9 cellular contexts compared by ENCODE assay signal in genomic region chr5:181160755-181161533, GRCh38. TPM values are rescaled to one million over a fixed set of nuclear protein-coding genes. Genes with fewer than 3 reads are reported as not detected.
DNase-seq lines count a peak whose midpoint lies in the region; ATAC-seq and TF ChIP-seq lines count a peak whose summit lies in the region.
"Not testable (repeated sequence)": the region's sequence is repeated elsewhere in the genome, so short reads cannot be mapped to it uniquely, and the experiment has no call there.
"Had no signal": no experiment of that assay in that cellular context is flagged by ENCODE, and none has a peak within 500 bp of the region (broad histone marks: within the 10 kb centered on the region; RNA-seq: fewer than 3 reads in every experiment).

No MANE protein-coding gene starts in this region.

- not testable (repeated sequence) for BruUV-seq in Calu3 (replicated peaks; lab: Mats Ljungman, UMichigan)

- H3K4me3 ChIP-seq in astrocyte of the cerebellum (ENCODE audit: low read depth, low read length) (peak overlapping the region; percentile 15), foreskin fibroblast (ENCODE audit: low read depth in 1 of 2, low read length in 2 of 2) (peak overlapping the region; percentile 39 to 51)

- peak; percentile 28 for ATAC-seq in activated CD4-positive, alpha-beta T cell treated with anti-CD3 and anti-CD28 coated beads for 36 hours

- not testable (repeated sequence) for H3K9me3 Mint-ChIP-seq in Calu3 (ENCODE audit: low read depth, unreplicated experiment); activated CD4-positive, alpha-beta T cell treated with anti-CD3 and anti-CD28 coated beads for 36 hours (ENCODE audit: low read depth); nephron progenitor cell

- H3K27ac Mint-ChIP-seq in Calu3 (ENCODE audit: unreplicated experiment); nephron progenitor cell: not testable (repeated sequence)
- H3K27ac Mint-ChIP-seq in activated CD4-positive, alpha-beta T cell treated with anti-CD3 and anti-CD28 coated beads for 36 hours: peak overlapping the region; percentile 93

- not testable (repeated sequence) for DNase-seq in Calu3; astrocyte of the cerebellum (ENCODE audit: low read depth)
- peak; percentile 73 for DNase-seq in HPDE6-E6E7 (ENCODE audit: extremely low spot score)
- peak; percentile 47 for DNase-seq in NCI-H774 (lab: John Stamatoyannopoulos, UW)
- DNase-seq in activated CD4-positive, alpha-beta T cell treated with anti-CD3 and anti-CD28 coated beads for 36 hours: peak; percentile 72
- peak; percentile 58 to 88 for DNase-seq in foreskin fibroblast
- peak; percentile 50 for DNase-seq in nephron progenitor cell
- peak in 42 of 49 donors; percentile 12 to 91 (median 56) for DNase-seq in substantia nigra (lab: John Stamatoyannopoulos, UW)

- H3K4me1 Mint-ChIP-seq in Calu3 (ENCODE audit: low read depth, unreplicated experiment) (peaks cover 12% of the 10 kb centered on the region), nephron progenitor cell (peaks cover 16% of the 10 kb centered on the region)
- peaks cover 51% of the 10 kb centered on the region for H3K4me1 Mint-ChIP-seq in activated CD4-positive, alpha-beta T cell treated with anti-CD3 and anti-CD28 coated beads for 36 hours

- in situ Hi-C loops in astrocyte of the cerebellum (cut with HindIII; ENCODE audit: low sequenced_read_pairs): not testable (repeated sequence)

- H3K27ac ChIP-seq in substantia nigra (ENCODE audit: low read depth, low read length, poor library complexity, severe bottlenecking): not testable (repeated sequence)

- H3K36me3 Mint-ChIP-seq in Calu3 (ENCODE audit: insufficient read depth, unreplicated experiment); activated CD4-positive, alpha-beta T cell treated with anti-CD3 and anti-CD28 coated beads for 36 hours (ENCODE audit: low read depth); nephron progenitor cell (ENCODE audit: low read depth): not testable (repeated sequence)

- not testable (repeated sequence) for TF ChIP-seq CTCF in Calu3 (IDR thresholded peaks at IDR 0.05; ENCODE audit: unreplicated experiment); astrocyte of the cerebellum (IDR thresholded peaks at IDR 0.05; ENCODE audit: low read depth, low read length, missing control alignments); foreskin fibroblast (IDR thresholded peaks at IDR 0.05; ENCODE audit: low read depth, low read length); nephron progenitor cell (IDR thresholded peaks at IDR 0.05)

- CTCF ChIA-PET in Calu3 (lab: Charles Lee): not testable (repeated sequence)
- CTCF ChIA-PET in activated CD4-positive, alpha-beta T cell treated with anti-CD3 and anti-CD28 coated beads for 36 hours (lab: Charles Lee): interaction anchor here (0.7 to 1.2 kb wide), 3 partner anchors 12 to 61 kb away, joined by 3 to 4 read pairs (median 4); no protein-coding TSS in a partner anchor

- intact Hi-C loops in Calu3 (cut with micrococcal nuclease; ENCODE audit: unreplicated experiment): not testable (repeated sequence)
- intact Hi-C loops in activated CD4-positive, alpha-beta T cell treated with anti-CD3 and anti-CD28 coated beads for 36 hours (cut with DNase I, micrococcal nuclease): loop anchor here (1.0 to 10.0 kb wide), 8 partner anchors 12 to 866 kb away; partner anchors contain the start of genes MAPK9 (in 1 of the 2), MGAT1 (in 1 of the 2), TRIM52 (in 1 of the 2) and ZFP62 (in 1 of the 2)

- H3K4me3 Mint-ChIP-seq in Calu3 (ENCODE audit: low read depth, unreplicated experiment) (peak overlapping the region; percentile 15), nephron progenitor cell (peak overlapping the region; percentile 71)
- peak overlapping the region; percentile 66 for H3K4me3 Mint-ChIP-seq in activated CD4-positive, alpha-beta T cell treated with anti-CD3 and anti-CD28 coated beads for 36 hours

- POLR2A ChIA-PET in activated CD4-positive, alpha-beta T cell treated with anti-CD3 and anti-CD28 coated beads for 36 hours (lab: Charles Lee): not testable (repeated sequence)

- H3K27me3 Mint-ChIP-seq in Calu3 (ENCODE audit: unreplicated experiment) (peaks cover 25% of the 10 kb centered on the region), nephron progenitor cell (ENCODE audit: low read depth, poor library complexity) (peaks cover 62% of the 10 kb centered on the region)
- H3K27me3 Mint-ChIP-seq in activated CD4-positive, alpha-beta T cell treated with anti-CD3 and anti-CD28 coated beads for 36 hours: not testable (repeated sequence)

RNA-seq across cellular contexts. Expression of gene OR2V2, which starts 13.6 kb away (rescaled TPM):
- not detected in 2 replicates for total RNA-seq in Calu3 (2022)
- not detected for total RNA-seq in activated CD4-positive, alpha-beta T cell treated with anti-CD3 and anti-CD28 coated beads for 36 hours
- total RNA-seq: T-helper 1 cell treated with Interleukin-12 subunit alpha and Interleukin-12 subunit beta and Interleukin-4 antibody, amounts not matched to agents 30 ng/mL and 1 ng/mL, for 36 hours had no signal

RNA-seq across cellular contexts. Expression of gene OR2V1, which starts 30.0 kb away (rescaled TPM):
- not detected in 2 replicates for total RNA-seq in Calu3 (2022)
- not detected for total RNA-seq in activated CD4-positive, alpha-beta T cell treated with anti-CD3 and anti-CD28 coated beads for 36 hours
- total RNA-seq: T-helper 1 cell treated with Interleukin-12 subunit alpha and Interleukin-12 subunit beta and Interleukin-4 antibody, amounts not matched to agents 30 ng/mL and 1 ng/mL, for 36 hours had no signal

RNA-seq across cellular contexts. Expression of gene TRIM7, which starts 44.1 kb away (rescaled TPM):
- 1.8 and 2.4 TPM in 2 replicates for total RNA-seq in Calu3 (2022)
- 1 to 10 TPM; 1.4 to 1.6 TPM for total RNA-seq in activated CD4-positive, alpha-beta T cell treated with anti-CD3 and anti-CD28 coated beads for 36 hours

Comparison
In these comparisons a context has a peak if more than half of its experiments do, and no peak if none do; other contexts are left out.
1. H3K4me3 Mint-ChIP-seq: peak in every context shown above with its lines; median percentile 71 in nephron progenitor cell; 66 in activated CD4-positive, alpha-beta T cell treated with anti-CD3 and anti-CD28 coated beads for 36 hours; 15 in Calu3.